9 cellular contexts compared by ENCODE assay signal in the genomic region with DNA sequence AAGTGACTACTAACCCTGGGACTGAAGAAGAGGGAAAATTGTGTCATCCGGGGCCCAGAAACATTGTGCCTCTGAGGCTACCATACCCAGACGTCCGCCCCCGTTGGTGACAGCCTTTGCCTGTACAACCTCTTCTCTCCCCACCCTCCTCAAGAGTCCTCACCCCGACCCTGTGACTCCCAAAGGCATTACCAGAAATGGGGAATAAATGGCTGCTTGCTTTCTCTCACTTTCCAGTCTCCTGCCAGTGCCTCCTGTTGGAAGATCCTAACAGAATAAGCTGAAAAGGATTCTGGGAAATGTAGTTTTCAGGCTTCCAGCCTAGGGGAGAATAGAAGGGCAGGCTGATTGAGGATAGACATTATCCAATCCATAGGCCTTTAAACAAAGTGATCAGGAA. TPM values are rescaled to one million over a fixed set of nuclear protein-coding genes. Genes with fewer than 3 reads are reported as not detected.
DNase-seq lines count a peak whose midpoint lies in the region; ATAC-seq and TF ChIP-seq lines count a peak whose summit lies in the region.
"Had no signal": no experiment of that assay in that cellular context is flagged by ENCODE, and none has a peak within 500 bp of the region (broad histone marks: within the 10 kb centered on the region; RNA-seq: fewer than 3 reads in every experiment).

No MANE protein-coding gene starts in this region.

- TF ChIP-seq CTCF in chondrocyte (IDR thresholded peaks at IDR 0.05), result peak; percentile 24

- H3K27me3 Mint-ChIP-seq in chondrocyte (ENCODE audit: low read depth), result peaks cover 42% of the 10 kb centered on the region

- H3K4me3 Mint-ChIP-seq in chondrocyte (ENCODE audit: unreplicated experiment), result peak overlapping the region; percentile 45
- H3K4me3 Mint-ChIP-seq: activated naive CD8-positive, alpha-beta T cell treated with anti-CD3 and anti-CD28 coated beads, Interleukin-2, amount 50 U/mL, for 24 hours had no signal

- no peaks in the 10 kb centered on the region for H3K9me3 Mint-ChIP-seq in chondrocyte (ENCODE audit: low read depth)
- H3K9me3 Mint-ChIP-seq: activated naive CD8-positive, alpha-beta T cell treated with anti-CD3 and anti-CD28 coated beads, Interleukin-2, amount 50 U/mL, for 24 hours had no signal

- no peaks in the 10 kb centered on the region for H3K4me1 Mint-ChIP-seq in chondrocyte (ENCODE audit: low read depth)
- H3K4me1 Mint-ChIP-seq: activated naive CD8-positive, alpha-beta T cell treated with anti-CD3 and anti-CD28 coated beads, Interleukin-2, amount 50 U/mL, for 24 hours had no signal

- ATAC-seq in GM18868 (IDR thresholded peaks at IDR 0.05; ENCODE audit: unreplicated experiment), result no peak
- ATAC-seq: activated naive CD8-positive, alpha-beta T cell treated with anti-CD3 and anti-CD28 coated beads, Interleukin-2, amount 50 U/mL, for 24 hours had no signal

- H3K27ac Mint-ChIP-seq in chondrocyte (ENCODE audit: unreplicated experiment), result no peak overlapping the region
- H3K27ac Mint-ChIP-seq: activated naive CD8-positive, alpha-beta T cell treated with anti-CD3 and anti-CD28 coated beads, Interleukin-2, amount 50 U/mL, for 24 hours had no signal

- no peaks in the 10 kb centered on the region for H3K36me3 Mint-ChIP-seq in chondrocyte (ENCODE audit: low read depth)

- DNase-seq in CD1c-positive myeloid dendritic cell (ENCODE audit: extremely low spot score), result peak; percentile 4
- DNase-seq in LHCN-M2 (ENCODE audit: low read depth), result peak; percentile 27
- no peak for DNase-seq in chondrocyte (ENCODE audit: low spot score)
- peak; percentile 31 for DNase-seq in midbrain (lab: John Stamatoyannopoulos, UW)
- DNase-seq in effector CD8-positive, alpha-beta T cell (lab: John Stamatoyannopoulos, UW), result no peak
- no peak for DNase-seq in NOMO-1 treated with DMSO at 0.1 percent for 48 hours (lab: John Stamatoyannopoulos, UW; ENCODE audit: unreplicated experiment)
- DNase-seq in NCI-H1105 (lab: John Stamatoyannopoulos, UW), result no peak
- DNase-seq: activated naive CD8-positive, alpha-beta T cell treated with anti-CD3 and anti-CD28 coated beads, Interleukin-2, amount 50 U/mL, for 24 hours had no signal

RNA-seq across cellular contexts. Expression of a gene that starts 30.8 kb away (rescaled TPM):
- total RNA-seq in LHCN-M2 (2014; rRNA removed) (51.9 and 52.8 TPM in 2 replicates), chondrocyte (46.7 to 59.1 TPM (median 58.6 TPM) in 3 replicates)
- 13.7 TPM for polyA plus RNA-seq in LHCN-M2 (2012)

Comparison
In these comparisons a context has a peak if more than half of its experiments do, and no peak if none do; other contexts are left out.
1. DNase-seq: peak in CD1c-positive myeloid dendritic cell (single experiment), LHCN-M2 (single experiment) and midbrain (single experiment); none in chondrocyte (single experiment), effector CD8-positive, alpha-beta T cell (single experiment), NOMO-1 treated with DMSO at 0.1 percent for 48 hours (single experiment) and NCI-H1105 (single experiment).